In the genomic region with DNA sequence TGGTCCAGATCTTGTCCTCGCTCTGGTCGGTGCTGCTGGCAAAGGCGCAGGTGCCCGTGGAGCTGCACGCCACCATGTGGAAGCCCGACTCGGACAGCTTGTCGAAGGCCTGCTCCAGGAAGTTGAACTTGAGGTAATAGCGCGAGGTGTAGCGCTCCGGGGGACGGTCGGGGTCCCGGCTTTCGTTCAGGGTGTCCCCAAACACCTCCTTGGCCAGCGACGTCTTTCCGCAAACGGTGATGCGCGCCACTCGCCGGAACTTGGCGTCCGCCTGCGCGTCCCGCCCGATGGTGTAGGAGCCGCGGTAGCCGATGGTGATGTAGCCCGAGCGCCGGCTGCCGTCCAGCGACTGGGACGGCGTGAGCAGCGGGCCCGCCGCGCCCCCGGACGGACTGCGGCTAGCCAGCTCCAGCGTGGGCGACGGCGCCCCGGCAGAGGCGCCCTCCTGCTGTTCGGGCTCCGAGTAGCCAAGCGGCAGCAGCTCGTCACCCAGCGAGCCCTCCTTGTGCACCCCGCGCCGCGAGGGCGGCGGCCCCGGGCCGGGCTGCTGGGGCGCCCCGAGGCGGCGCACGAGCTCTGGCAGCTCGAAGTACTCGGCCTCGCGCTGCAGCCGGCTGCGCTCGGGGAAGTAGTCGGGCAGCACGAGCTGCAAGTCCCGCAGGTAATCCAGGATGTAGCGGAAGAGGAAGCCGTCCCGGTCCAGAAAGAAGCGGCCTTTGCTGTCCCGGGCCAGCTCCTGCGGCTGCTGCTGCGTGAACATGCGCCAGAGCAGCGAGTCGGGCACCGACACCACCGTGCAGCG, we compare ENCODE assay signal across 8 cellular contexts. TPM values are rescaled to one million over a fixed set of nuclear protein-coding genes. Genes with fewer than 3 reads are reported as not detected.
DNase-seq lines count a peak whose midpoint lies in the region; ATAC-seq, FAIRE-seq and TF ChIP-seq lines count a peak whose summit lies in the region.

No MANE protein-coding gene starts in this region.

- H3K4me3 ChIP-seq in endothelial cell of umbilical vein (replicated peaks in 1 of 3; ENCODE audit: insufficient read depth in 1 of 3, low read depth in 1 of 3, low read length in 3 of 3) (peak overlapping the region; percentile 91 to 98 (median 95)), mucosa of rectum (ENCODE audit: low read length in 2 of 2) (peak overlapping the region; percentile 79 to 83)

- peaks cover 32% of the 10 kb centered on the region for H3K4me1 ChIP-seq in endothelial cell of umbilical vein (ENCODE audit: control insufficient read depth, extremely low read depth, insufficient read depth, low read length)
- H3K4me1 ChIP-seq in mucosa of rectum (ENCODE audit: control insufficient read depth in 2 of 2, insufficient read depth in 2 of 2, low read length in 2 of 2), result peaks cover 8% of the 10 kb centered on the region in 2 donors

- H3K27me3 ChIP-seq in endothelial cell of umbilical vein (ENCODE audit: control insufficient read depth in 2 of 2, insufficient read depth in 2 of 2, low read length in 2 of 2) (no peaks in the 10 kb centered on the region), mucosa of rectum (ENCODE audit: control insufficient read depth in 2 of 2, insufficient read depth in 2 of 2, low read length in 2 of 2) (no peaks in the 10 kb centered on the region)

- H3K9me3 ChIP-seq in endothelial cell of umbilical vein (replicated peaks; ENCODE audit: control insufficient read depth, insufficient read depth, low read length) (no peaks in the 10 kb centered on the region), mucosa of rectum (ENCODE audit: control insufficient read depth in 2 of 2, low read length in 2 of 2) (no peaks in the 10 kb centered on the region)

- ATAC-seq in GM18867 (IDR thresholded peaks at IDR 0.05; ENCODE audit: unreplicated experiment), result peak; percentile 55
- peak; percentile 46 for ATAC-seq in HG03095 (IDR thresholded peaks at IDR 0.05; ENCODE audit: unreplicated experiment)

- H3K27ac ChIP-seq in endothelial cell of umbilical vein (ENCODE audit: insufficient read depth, low read depth, low read length) (peak overlapping the region; percentile 84), mucosa of rectum (ENCODE audit: low read depth in 2 of 2, low read length in 2 of 2) (peak overlapping the region; percentile 86 to 90)

- CTCF ChIA-PET in endothelial cell of umbilical vein (lab: Charles Lee), result interaction anchor here (0.6 to 6.3 kb wide), 49 partner anchors 11 to 1403 kb away, joined by 3 to 156 read pairs (median 4); a partner anchor contains a TSS

- POLR2A ChIA-PET in endothelial cell of umbilical vein (lab: Charles Lee), result interaction anchor here (0.8 to 2.6 kb wide), 9 partner anchors 19 to 459 kb away, joined by 3 to 11 read pairs (median 4); no protein-coding TSS in a partner anchor

- peak overlapping the region; percentile 72 for H2AFZ ChIP-seq in endothelial cell of umbilical vein (ENCODE audit: low read depth, low read length)

- intact Hi-C loops in endothelial cell of umbilical vein (cut with micrococcal nuclease), result loop anchor here (1.0 to 5.0 kb wide), 8 partner anchors 18 to 1008 kb away; no protein-coding TSS in a partner anchor

- peak overlapping the region; percentile 97 for H3K4me2 ChIP-seq in endothelial cell of umbilical vein (ENCODE audit: insufficient read depth, low read length)

- no peaks in the 10 kb centered on the region for H3K9me1 ChIP-seq in endothelial cell of umbilical vein (replicated peaks; ENCODE audit: control insufficient read depth, extremely low read depth, insufficient read depth, low read length)

- H3K9ac ChIP-seq in endothelial cell of umbilical vein (replicated peaks; ENCODE audit: extremely low read depth, insufficient read depth, low read length), result peak overlapping the region; percentile 90
- H3K9ac ChIP-seq in mucosa of rectum (ENCODE audit: low read depth in 1 of 2, low read length in 2 of 2), result peak overlapping the region; percentile 71 to 91

- DNase-seq in AG08396 (ENCODE audit: low spot score) (peak; percentile 65), NCI-H748 treated with DMSO at 0.1 percent for 48 hours (lab: John Stamatoyannopoulos, UW) (peak; percentile 60), endothelial cell of umbilical vein (ENCODE audit: low read depth, low spot score) (peak; percentile 82)
- DNase-seq in activated CD8-positive, alpha-beta memory T cell treated with anti-CD3 and anti-CD28 coated beads, Interleukin-2, amount 50 U/mL, for 4 hours, result peak; percentile 56
- DNase-seq in stimulated activated CD8-positive, alpha-beta memory T cell treated with anti-CD3 and anti-CD28 coated beads, Interleukin-7, amount 100 ng/mL, for 48 hours (ENCODE audit: extremely low read depth in 1 of 2, low read depth in 1 of 2), result peak; percentile 28 to 43

- peak; percentile 32 to 44 for TF ChIP-seq CTCF in endothelial cell of umbilical vein (IDR thresholded peaks at IDR 0.05; ENCODE audit: extremely low read depth in 1 of 2, insufficient read depth in 1 of 2, low read depth in 1 of 2, low read length in 2 of 2)

- H3K36me3 ChIP-seq in endothelial cell of umbilical vein (ENCODE audit: control insufficient read depth in 2 of 2, extremely low read depth in 1 of 2, insufficient read depth in 2 of 2, low read length in 2 of 2), result no peaks in the 10 kb centered on the region
- no peaks in the 10 kb centered on the region for H3K36me3 ChIP-seq in mucosa of rectum (ENCODE audit: control insufficient read depth in 2 of 2, insufficient read depth in 2 of 2, low read length in 2 of 2)

- no TSS peak for BruUV-seq in endothelial cell of umbilical vein (replicated peaks; lab: Mats Ljungman, UMichigan)

- FAIRE-seq in endothelial cell of umbilical vein (lab: Jason Lieb, UNC), result no peak

- TF ChIP-seq POLR2A in endothelial cell of umbilical vein (IDR thresholded peaks at IDR 0.05; ENCODE audit: low read depth, low read length), result peak; percentile 69

- peaks cover 43% of the 10 kb centered on the region for H3K79me2 ChIP-seq in endothelial cell of umbilical vein (ENCODE audit: control insufficient read depth, insufficient read depth, low read length)

- dilution Hi-C loops in endothelial cell of umbilical vein (cut with MboI; ENCODE audit: extremely low pct_ligation_motif_present, low sequenced_read_pairs), result no loop called here

- no peaks in the 10 kb centered on the region for H4K20me1 ChIP-seq in endothelial cell of umbilical vein (replicated peaks; ENCODE audit: control insufficient read depth, extremely low read depth, insufficient read depth, low read length)

TF ChIP-seq in endothelial cell of umbilical vein, 7 proteins besides CTCF, POLR2A, EP300 and RAD21:
- TF ChIP-seq, protein P1, sequence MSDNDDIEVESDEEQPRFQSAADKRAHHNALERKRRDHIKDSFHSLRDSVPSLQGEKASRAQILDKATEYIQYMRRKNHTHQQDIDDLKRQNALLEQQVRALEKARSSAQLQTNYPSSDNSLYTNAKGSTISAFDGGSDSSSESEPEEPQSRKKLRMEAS (IDR thresholded peaks at IDR 0.05; ENCODE audit: insufficient read depth, insufficient read length), result no peak
- TF ChIP-seq FOS (IDR thresholded peaks at IDR 0.05; ENCODE audit: borderline replicate concordance, insufficient read depth, low read length) (no peak), POLR2AphosphoS5 (IDR thresholded peaks at IDR 0.05; ENCODE audit: insufficient read depth, low read depth, low read length) (peak; percentile 45), JUN (IDR thresholded peaks at IDR 0.05; ENCODE audit: borderline replicate concordance, insufficient read depth, insufficient read length, low read depth) (no peak)

RNA-seq across cellular contexts. Expression of a gene that starts 0.8 kb away (rescaled TPM):
- 90.8 and 116 TPM in 2 replicates for total RNA-seq in endothelial cell of umbilical vein
- polyA plus RNA-seq in endothelial cell of umbilical vein, result 86.0 and 95.9 TPM in 2 replicates
- 58.5 and 63.3 TPM in 2 replicates for polyA plus RNA-seq in endothelial cell of umbilical vein (2011; cell fraction: cytosol; rRNA removed)
- 60.6 and 85.1 TPM in 2 replicates for polyA plus RNA-seq in endothelial cell of umbilical vein (2011; cell fraction: nucleus; rRNA removed)
- polyA plus RNA-seq in endothelial cell of umbilical vein (2012), result 116 and 132 TPM in 2 replicates
- 125 and 139 TPM in 2 replicates for polyA minus RNA-seq in endothelial cell of umbilical vein
- not detected for polyA minus RNA-seq in endothelial cell of umbilical vein (2011; cell fraction: cytosol; rRNA and poly(A)+ RNA removed)
- polyA minus RNA-seq in endothelial cell of umbilical vein (2011; cell fraction: nucleus; rRNA and poly(A)+ RNA removed), result 93.3 and 102 TPM in 2 replicates

Comparison
In these comparisons a context has a peak if more than half of its experiments do, and no peak if none do; other contexts are left out.
1. Peak in every context shown above with its lines: DNase-seq, ATAC-seq, H3K4me3 ChIP-seq and H3K27ac ChIP-seq.